Comparison of ENCODE assay signal across 16 cellular contexts in genomic region chrX:108297290-108297689, GRCh38.
DNase-seq lines count a peak whose midpoint lies in the region; ATAC-seq, FAIRE-seq and TF ChIP-seq lines count a peak whose summit lies in the region.
"Had no signal": no experiment of that assay in that cellular context is flagged by ENCODE, and none has a peak within 500 bp of the region (broad histone marks: within the 10 kb centered on the region; RNA-seq: fewer than 3 reads in every experiment).

No MANE protein-coding gene starts in this region.

- TF ChIP-seq POLR2A in HepG2 (IDR thresholded peaks at IDR 0.05; ENCODE audit: insufficient read depth in 1 of 2, low read depth in 2 of 2, low read length in 2 of 2) (no peak), right lobe of liver (IDR thresholded peaks at IDR 0.05) (no peak), vagina (IDR thresholded peaks at IDR 0.05) (no peak)

- H2AFZ ChIP-seq in HepG2 (ENCODE audit: low read length) = no peak overlapping the region

- H4K20me1 ChIP-seq in HepG2 (ENCODE audit: insufficient read depth, low read length) = no peaks in the 10 kb centered on the region

- TF ChIP-seq CTCF in HepG2 (CRISPR knock-in tag; IDR thresholded peaks at IDR 0.05) (peak; percentile 39; the same call in 1 of the 2 replicates), right lobe of liver (IDR thresholded peaks at IDR 0.05) (no peak), RWPE2 (IDR thresholded peaks at IDR 0.05; ENCODE audit: poor library complexity, severe bottlenecking) (peak; percentile 27), fibroblast of the aortic adventitia (IDR thresholded peaks at IDR 0.05; ENCODE audit: insufficient read depth, low read length) (peak; percentile 19), vagina (IDR thresholded peaks at IDR 0.05) (no peak)

- H3K27ac ChIP-seq in HepG2 (ENCODE audit: extremely low read length, insufficient read depth, low read length) (peak overlapping the region; percentile 92), right lobe of liver (no peak overlapping the region), RWPE2 (ENCODE audit: poor library complexity, severe bottlenecking) (no peak overlapping the region), vagina (no peak overlapping the region)
- H3K27ac ChIP-seq: SK-N-MC had no signal

- no peaks in the 10 kb centered on the region for H3K79me2 ChIP-seq in HepG2 (ENCODE audit: insufficient read depth, low read length)

- in situ Hi-C loops in HepG2 (cut with HindIII; ENCODE audit: extremely low pct_ligation_motif_present, low pct_unique_long_range_greater_than_20kb) = no loop called here

- TSS peak; percentile 52 for BruUV-seq in HepG2 (replicated peaks; lab: Mats Ljungman, UMichigan)

- H3K4me1 ChIP-seq in HepG2 (ENCODE audit: insufficient read depth, low read length) = peaks cover 34% of the 10 kb centered on the region
- H3K4me1 ChIP-seq in right lobe of liver = no peaks in the 10 kb centered on the region
- peaks cover 17% of the 10 kb centered on the region for H3K4me1 ChIP-seq in RWPE2 (ENCODE audit: insufficient read depth, poor library complexity, severe bottlenecking)
- no peaks in the 10 kb centered on the region for H3K4me1 ChIP-seq in vagina

- H3K9me3 ChIP-seq in HepG2 (ENCODE audit: low read length) (peaks cover 4% of the 10 kb centered on the region; the same call in 1 of the 2 replicates), right lobe of liver (no peaks in the 10 kb centered on the region), RWPE2 (ENCODE audit: severe bottlenecking) (no peaks in the 10 kb centered on the region), vagina (no peaks in the 10 kb centered on the region)

- no peak for DNase-seq in HepG2 (ENCODE audit: low spot score)
- no peak for DNase-seq in right lobe of liver
- no peak for DNase-seq in RWPE2 (ENCODE audit: low spot score)
- no peak for DNase-seq in fibroblast of the aortic adventitia (ENCODE audit: low read depth)
- no peak for DNase-seq in vagina (ENCODE audit: extremely low spot score in 2 of 2)
- DNase-seq in SW480 (ENCODE audit: low spot score) = no peak
- DNase-seq: DMS53; NCI-H1436; NCI-H2081; NCI-H2227 treated with DMSO at 0.1 percent for 48 hours; NCI-H524 treated with DMSO at 0.1 percent for 48 hours; NK-92 treated with Interleukin-12 subunit alpha and Interleukin-12 subunit beta, amount 100 ng/mL, for 24 hours; OCI-M1 had no signal

- intact Hi-C loops in HepG2 (cut with micrococcal nuclease; ENCODE audit: unreplicated experiment) = loop anchor here (5.0 kb wide), 2 partner anchors 35 to 55 kb away; no protein-coding TSS in a partner anchor
- intact Hi-C loops in right lobe of liver (cut with DNase I) = no loop called here
- intact Hi-C loops in vagina (cut with DNase I) = no loop called here

- H3K27me3 ChIP-seq in HepG2 (ENCODE audit: control insufficient read depth in 1 of 2, insufficient read depth in 2 of 2, low read length in 2 of 2) (no peaks in the 10 kb centered on the region), right lobe of liver (no peaks in the 10 kb centered on the region), RWPE2 (ENCODE audit: insufficient read depth, poor library complexity, severe bottlenecking) (no peaks in the 10 kb centered on the region), vagina (no peaks in the 10 kb centered on the region)

- H3K9ac ChIP-seq in HepG2 (ENCODE audit: insufficient read depth, low read depth, low read length) = peak overlapping the region; percentile 82

- CTCF ChIA-PET in HepG2 (lab: Yijun Ruan, JAX; ENCODE audit: low intra/inter-chr PET ratio, low total read pairs) = no interaction called here

- no peak for FAIRE-seq in HepG2 (lab: Jason Lieb, UNC)
- FAIRE-seq: GM18507 had no signal

- H3K4me2 ChIP-seq in HepG2 (ENCODE audit: low read depth, low read length) = peak overlapping the region; percentile 84

- POLR2A ChIA-PET in HepG2 (lab: Yijun Ruan, JAX) = interaction anchor here (2.7 kb wide), 1 partner anchor 51 kb away, joined by 7 read pairs; no protein-coding TSS in a partner anchor

- H3K4me3 ChIP-seq in HepG2 (replicated peaks in 1 of 3; ENCODE audit: insufficient read depth in 1 of 3, low read depth in 2 of 3, low read length in 3 of 3) (peak overlapping the region; percentile 10 to 71 (median 49); a peak in 3 of 6 replicates), right lobe of liver (no peak overlapping the region), RWPE2 (ENCODE audit: severe bottlenecking) (no peak overlapping the region), fibroblast of the aortic adventitia (ENCODE audit: low read depth, low read length) (no peak overlapping the region), vagina (no peak overlapping the region)
- H3K4me3 ChIP-seq: SK-N-MC had no signal

- no peaks in the 10 kb centered on the region for H3K36me3 ChIP-seq in HepG2 (replicated peaks in 1 of 2; ENCODE audit: control insufficient read depth in 1 of 2, insufficient read depth in 2 of 2, low read length in 2 of 2)
- H3K36me3 ChIP-seq in right lobe of liver = no peaks in the 10 kb centered on the region
- 0 out of 2 replicates have a peak, but pooled peaks cover under 1% of the 10 kb centered on the region for H3K36me3 ChIP-seq in RWPE2 (ENCODE audit: low read depth)
- no peaks in the 10 kb centered on the region for H3K36me3 ChIP-seq in vagina

- no peak for ATAC-seq in HepG2
- ATAC-seq in right lobe of liver = no peak
- no peak for ATAC-seq in RWPE2 (ENCODE audit: low read depth)
- no peak for ATAC-seq in GM18498 (IDR thresholded peaks at IDR 0.05; ENCODE audit: unreplicated experiment)

- TF ChIP-seq EP300 in HepG2 (IDR thresholded peaks at IDR 0.05; ENCODE audit: low read depth in 2 of 2, low read length in 2 of 2) (no peak), HepG2 (CRISPR knock-in tag; IDR thresholded peaks at IDR 0.05; ENCODE audit: borderline replicate concordance) (no peak)

- no peak for TF ChIP-seq RAD21 in HepG2 (CRISPR knock-in tag; IDR thresholded peaks at IDR 0.05)

TF ChIP-seq in HepG2, 621 proteins besides CTCF, POLR2A, EP300 and RAD21:
- no peak for TF ChIP-seq NPAS2 (CRISPR knock-in tag; IDR thresholded peaks at IDR 0.05; ENCODE audit: borderline replicate concordance)
- TF ChIP-seq STAG1 (CRISPR knock-in tag; IDR thresholded peaks at IDR 0.05) = 0 out of 2 replicates have a peak, but pooled peaks have one; percentile 22
- no peak for TF ChIP-seq ZNF558 (CRISPR knock-in tag; IDR thresholded peaks at IDR 0.05; ENCODE audit: borderline replicate concordance)

Comparison
In these comparisons a context has a peak if more than half of its experiments do, and no peak if none do; other contexts are left out.
1. H3K4me3 ChIP-seq: peak in HepG2 (3 of 3); none in right lobe of liver (0 of 3), RWPE2 (single experiment), fibroblast of the aortic adventitia (single experiment) and vagina (0 of 2).
2. CTCF ChIP-seq: peak in HepG2 (single experiment), RWPE2 (single experiment) and fibroblast of the aortic adventitia (single experiment); none in right lobe of liver (0 of 4) and vagina (0 of 3).